8 cellular contexts compared by ENCODE assay signal in genomic region chrX:103774070-103774642, GRCh38. TPM values are rescaled to one million over a fixed set of nuclear protein-coding genes. Genes with fewer than 3 reads are reported as not detected.
DNase-seq lines count a peak whose midpoint lies in the region; ATAC-seq and TF ChIP-seq lines count a peak whose summit lies in the region.

No MANE protein-coding gene starts in this region.

- no peak overlapping the region for H3K27ac ChIP-seq in PC-9
- peak overlapping the region; percentile 94 for H3K27ac ChIP-seq in substantia nigra (ENCODE audit: low read depth, low read length, poor library complexity, severe bottlenecking)

- CTCF ChIA-PET in PC-9 (lab: Charles Lee), result interaction anchor here (0.6 to 1.2 kb wide), 2 partner anchors 241 to 310 kb away, joined by 3 read pairs; no protein-coding TSS in a partner anchor

- no peaks in the 10 kb centered on the region for H3K79me2 ChIP-seq in PC-9 (ENCODE audit: low read depth)

- POLR2A ChIA-PET in PC-9 (lab: Charles Lee; ENCODE audit: unreplicated experiment), result interaction anchor here (0.6 kb wide), 1 partner anchor 87 kb away, joined by 15 read pairs; no protein-coding TSS in a partner anchor

- no peaks in the 10 kb centered on the region for H3K4me1 ChIP-seq in PC-9 (replicated peaks; ENCODE audit: insufficient read depth)

- H3K4me3 ChIP-seq in PC-9 (no peak overlapping the region), fibroblast of villous mesenchyme (ENCODE audit: low read depth, low read length) (no peak overlapping the region)

- DNase-seq in NCI-H524 (lab: John Stamatoyannopoulos, UW) (peak; percentile 24 to 55), NCI-H524 treated with DMSO at 0.1 percent for 48 hours (lab: John Stamatoyannopoulos, UW) (no peak), PC-9 (no peak), fibroblast of villous mesenchyme (ENCODE audit: low read depth) (peak; percentile 17), substantia nigra (lab: John Stamatoyannopoulos, UW) (peak in 47 of 49 donors; percentile 0 to 75 (median 41)), iPS-NIHi7 (ENCODE audit: extremely low spot score) (no peak)
- no peak for DNase-seq in stimulated activated naive CD8-positive, alpha-beta T cell treated with anti-CD3 and anti-CD28 coated beads, Interleukin-15, Interleukin-2, amounts not matched to agents 100 U/mL and 50 U/mL, for 24 hours

- no peaks in the 10 kb centered on the region for H3F3A ChIP-seq in PC-9 (ENCODE audit: insufficient read depth, low read depth)

- H3K4me2 ChIP-seq in PC-9, result no peak overlapping the region

- ATAC-seq in stimulated activated naive CD8-positive, alpha-beta T cell treated with anti-CD3 and anti-CD28 coated beads, Interleukin-15, Interleukin-2, amounts not matched to agents 100 U/mL and 50 U/mL, for 24 hours, result no peak
- no peak for ATAC-seq in HG03571 (IDR thresholded peaks at IDR 0.05; ENCODE audit: unreplicated experiment)

- intact Hi-C loops in PC-9 (cut with micrococcal nuclease; ENCODE audit: unreplicated experiment), result loop anchor here (1.0 to 2.0 kb wide), 2 partner anchors 85 to 241 kb away; no protein-coding TSS in a partner anchor

- no peaks in the 10 kb centered on the region for H3K9me3 ChIP-seq in PC-9 (ENCODE audit: insufficient read depth, low read depth)

- no peaks in the 10 kb centered on the region for H3K9me2 ChIP-seq in PC-9 (ENCODE audit: insufficient read depth)

- H3K27me3 ChIP-seq in PC-9 (ENCODE audit: insufficient read depth, low read depth), result peaks cover 35% of the 10 kb centered on the region

- no TSS peak for BruUV-seq in PC-9 (replicated peaks; lab: Mats Ljungman, UMichigan)

- H3K36me3 ChIP-seq in PC-9 (ENCODE audit: low read depth), result no peaks in the 10 kb centered on the region

- H4K20me1 ChIP-seq in PC-9 (ENCODE audit: insufficient read depth), result no peaks in the 10 kb centered on the region

- no peak overlapping the region for H2AFZ ChIP-seq in PC-9

- TF ChIP-seq CTCF in PC-9 (conservative IDR thresholded peaks at IDR 0.05) (peak; percentile 64), fibroblast of villous mesenchyme (IDR thresholded peaks at IDR 0.05; ENCODE audit: insufficient read depth, low read depth, low read length) (peak; percentile 32)

RNA-seq across cellular contexts. Expression of gene PLP1, which starts 2.5 kb away (rescaled TPM):
- total RNA-seq in PC-9 (2021) (not detected in 2 replicates), fibroblast of villous mesenchyme (under 0.01 TPM in 2 replicates)

RNA-seq across cellular contexts. Expression of gene RAB9B, which starts 57.9 kb away (rescaled TPM):
- total RNA-seq in PC-9 (2021) (not detected in 2 replicates), fibroblast of villous mesenchyme (0.64 and 0.86 TPM in 2 replicates)

Comparison
In these comparisons a context has a peak if more than half of its experiments do, and no peak if none do; other contexts are left out.
1. DNase-seq: peak in NCI-H524 (2 of 2), fibroblast of villous mesenchyme (single experiment) and substantia nigra (47 of 49); none in NCI-H524 treated with DMSO at 0.1 percent for 48 hours (single experiment), PC-9 (0 of 2), stimulated activated naive CD8-positive, alpha-beta T cell treated with anti-CD3 and anti-CD28 coated beads, Interleukin-15, Interleukin-2, amounts not matched to agents 100 U/mL and 50 U/mL, for 24 hours (single experiment) and iPS-NIHi7 (single experiment).